ENCODE assay signal across 8 cellular contexts in the genomic region with DNA sequence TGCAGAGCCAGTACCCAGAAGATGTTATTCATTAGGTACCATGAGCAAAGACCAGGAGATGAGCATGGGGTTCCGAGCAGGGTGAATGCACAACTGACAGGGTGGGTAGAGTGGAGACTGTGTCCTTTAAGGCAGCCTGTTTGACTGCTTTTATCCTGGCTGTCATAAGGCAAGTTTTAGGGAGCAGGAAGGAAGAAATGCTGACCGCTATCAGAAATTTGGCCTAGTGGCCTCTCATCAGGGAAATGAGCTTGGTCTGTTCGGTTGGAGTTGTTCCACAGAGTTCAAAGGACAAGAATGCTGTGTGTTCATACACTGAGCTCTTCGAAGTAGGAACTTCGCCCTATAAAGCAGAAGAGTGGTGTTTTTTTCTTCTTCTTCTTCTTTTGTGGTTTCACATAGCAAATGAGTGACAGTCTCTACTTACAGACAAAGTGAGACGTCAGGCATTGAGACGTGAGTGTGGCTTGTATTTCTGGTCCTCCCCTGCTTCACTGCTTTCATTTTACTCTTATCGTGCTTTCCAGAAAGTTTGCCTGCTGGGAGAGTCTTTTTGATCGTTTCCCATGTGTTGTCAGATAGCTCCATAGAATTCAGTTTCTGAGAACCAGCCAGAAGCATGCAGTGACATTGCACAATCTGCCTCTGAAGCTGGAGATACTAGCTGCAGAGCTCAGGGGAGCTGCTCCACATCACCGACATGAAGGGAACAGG. TPM values are rescaled to one million over a fixed set of nuclear protein-coding genes. Genes with fewer than 3 reads are reported as not detected.
DNase-seq lines count a peak whose midpoint lies in the region; ATAC-seq and TF ChIP-seq lines count a peak whose summit lies in the region.

A gene with protein sequence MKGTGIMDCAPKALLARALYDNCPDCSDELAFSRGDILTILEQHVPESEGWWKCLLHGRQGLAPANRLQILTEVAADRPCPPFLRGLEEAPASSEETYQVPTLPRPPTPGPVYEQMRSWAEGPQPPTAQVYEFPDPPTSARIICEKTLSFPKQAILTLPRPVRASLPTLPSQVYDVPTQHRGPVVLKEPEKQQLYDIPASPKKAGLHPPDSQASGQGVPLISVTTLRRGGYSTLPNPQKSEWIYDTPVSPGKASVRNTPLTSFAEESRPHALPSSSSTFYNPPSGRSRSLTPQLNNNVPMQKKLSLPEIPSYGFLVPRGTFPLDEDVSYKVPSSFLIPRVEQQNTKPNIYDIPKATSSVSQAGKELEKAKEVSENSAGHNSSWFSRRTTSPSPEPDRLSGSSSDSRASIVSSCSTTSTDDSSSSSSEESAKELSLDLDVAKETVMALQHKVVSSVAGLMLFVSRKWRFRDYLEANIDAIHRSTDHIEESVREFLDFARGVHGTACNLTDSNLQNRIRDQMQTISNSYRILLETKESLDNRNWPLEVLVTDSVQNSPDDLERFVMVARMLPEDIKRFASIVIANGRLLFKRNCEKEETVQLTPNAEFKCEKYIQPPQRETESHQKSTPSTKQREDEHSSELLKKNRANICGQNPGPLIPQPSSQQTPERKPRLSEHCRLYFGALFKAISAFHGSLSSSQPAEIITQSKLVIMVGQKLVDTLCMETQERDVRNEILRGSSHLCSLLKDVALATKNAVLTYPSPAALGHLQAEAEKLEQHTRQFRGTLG (plus strand): TSS at position 502 of the 714 bp plus-strand sequence. CDS start 199 bp downstream, at position 701.

- peaks cover 60% of the 10 kb centered on the region for H3K4me1 Mint-ChIP-seq in activated CD4-positive, alpha-beta memory T cell treated with anti-CD3 and anti-CD28 coated beads, Interleukin-2, amount 10 ng/mL, durations not matched to agents 7 days and 5 days

- peak within 1 kb of the TSS in 9 of 12 donors; percentile 6 to 60 (median 31) for H3K4me3 ChIP-seq in heart left ventricle

- peak; percentile 54 for DNase-seq in activated CD4-positive, alpha-beta memory T cell treated with anti-CD3 and anti-CD28 coated beads, Interleukin-2, amount 10 ng/mL, durations not matched to agents 7 days and 5 days
- DNase-seq in heart left ventricle (peak in 2 of 5 donors; percentile 30 to 47), smooth muscle cell of the brain vasculature (ENCODE audit: low read depth, low spot score) (peak; percentile 43), NCI-H1694 treated with DMSO at 0.1 percent for 48 hours (lab: John Stamatoyannopoulos, UW) (no peak), DMS 273 treated with DMSO at 0.1 percent for 48 hours (lab: John Stamatoyannopoulos, UW) (no peak), H4 (ENCODE audit: low spot score) (no peak)

- no peaks in the 10 kb centered on the region for H3K27me3 Mint-ChIP-seq in activated CD4-positive, alpha-beta memory T cell treated with anti-CD3 and anti-CD28 coated beads, Interleukin-2, amount 10 ng/mL, durations not matched to agents 7 days and 5 days

- H3K4me3 Mint-ChIP-seq in activated CD4-positive, alpha-beta memory T cell treated with anti-CD3 and anti-CD28 coated beads, Interleukin-2, amount 10 ng/mL, durations not matched to agents 7 days and 5 days = peak within 1 kb of the TSS; percentile 79

- H3K9me3 ChIP-seq in heart left ventricle = no peaks in the 10 kb centered on the region

- no peak for TF ChIP-seq POLR2A in heart left ventricle (IDR thresholded peaks at IDR 0.05)

- POLR2A ChIA-PET in activated CD4-positive, alpha-beta memory T cell treated with anti-CD3 and anti-CD28 coated beads, Interleukin-2, amount 10 ng/mL, durations not matched to agents 7 days and 5 days (lab: Charles Lee) = interaction anchor here (0.9 to 3.6 kb wide), 18 partner anchors 10 to 72 kb away, joined by 3 to 58 read pairs (median 6); a partner anchor contains a TSS

- TF ChIP-seq CTCF in heart left ventricle (IDR thresholded peaks at IDR 0.05) = no peak

- intact Hi-C loops in heart left ventricle (cut with DNase I) = no loop called here

- H3K4me1 ChIP-seq in heart left ventricle = peaks cover 0 to 76% (median 20%) of the 10 kb centered on the region in 12 donors

- H3K9me3 Mint-ChIP-seq in activated CD4-positive, alpha-beta memory T cell treated with anti-CD3 and anti-CD28 coated beads, Interleukin-2, amount 10 ng/mL, durations not matched to agents 7 days and 5 days = no peaks in the 10 kb centered on the region

- peak within 1 kb of the TSS in 11 of 12 donors; percentile 47 to 89 (median 68) for H3K27ac ChIP-seq in heart left ventricle

- peak within 1 kb of the TSS; percentile 90 for H3K27ac Mint-ChIP-seq in activated CD4-positive, alpha-beta memory T cell treated with anti-CD3 and anti-CD28 coated beads, Interleukin-2, amount 10 ng/mL, durations not matched to agents 7 days and 5 days

- ATAC-seq in GM18498 (IDR thresholded peaks at IDR 0.05; ENCODE audit: unreplicated experiment) = peak; percentile 74
- peak; percentile 82 for ATAC-seq in HG02938 (IDR thresholded peaks at IDR 0.05; ENCODE audit: unreplicated experiment)
- peak; percentile 57 to 87 (median 78) for ATAC-seq in heart left ventricle

- WGBS in heart left ventricle, 4 donors = 28 to 42% (median 40%) methylated on average over 10 of the region's 10 CpGs

- H3K36me3 Mint-ChIP-seq in activated CD4-positive, alpha-beta memory T cell treated with anti-CD3 and anti-CD28 coated beads, Interleukin-2, amount 10 ng/mL, durations not matched to agents 7 days and 5 days (ENCODE audit: low read depth) = peaks cover 57% of the 10 kb centered on the region

- peaks cover 0 to 21% (median 13%) of the 10 kb centered on the region in 9 donors for H3K36me3 ChIP-seq in heart left ventricle

- no peaks in the 10 kb centered on the region for H3K27me3 ChIP-seq in heart left ventricle

- CTCF ChIA-PET in activated CD4-positive, alpha-beta memory T cell treated with anti-CD3 and anti-CD28 coated beads, Interleukin-2, amount 10 ng/mL, durations not matched to agents 7 days and 5 days (lab: Charles Lee) = interaction anchor here (0.6 to 2.1 kb wide), 7 partner anchors 9 to 57 kb away, joined by 4 to 8 read pairs (median 5); a partner anchor contains a TSS

RNA-seq across cellular contexts. Expression of the gene that starts here (rescaled TPM):
- total RNA-seq in activated CD4-positive, alpha-beta memory T cell treated with anti-CD3 and anti-CD28 coated beads, Interleukin-2, amount 10 ng/mL, durations not matched to agents 7 days and 5 days = 10 to 100 TPM; 13.2 TPM
- 1 to 10 TPM in 2 of 9 donors, under 1 TPM in 7; 0.07 to 3.8 (median 0.50) TPM for total RNA-seq in heart left ventricle
- under 1 TPM; 0.38 to 0.47 TPM for polyA plus RNA-seq in heart left ventricle
- total RNA-seq in H4 (2014; rRNA removed; shearing (Covaris generic)) = 0.06 and 0.10 TPM in 2 replicates

Comparison
In these comparisons a context has a peak if more than half of its experiments do, and no peak if none do; other contexts are left out.
1. DNase-seq: peak in activated CD4-positive, alpha-beta memory T cell treated with anti-CD3 and anti-CD28 coated beads, Interleukin-2, amount 10 ng/mL, durations not matched to agents 7 days and 5 days (single experiment) and smooth muscle cell of the brain vasculature (single experiment); none in NCI-H1694 treated with DMSO at 0.1 percent for 48 hours (single experiment), DMS 273 treated with DMSO at 0.1 percent for 48 hours (single experiment) and H4 (single experiment).
2. Peak in every context shown above with its lines, with median percentiles within 50 percentile points of each other: ATAC-seq.